In the genomic region with DNA sequence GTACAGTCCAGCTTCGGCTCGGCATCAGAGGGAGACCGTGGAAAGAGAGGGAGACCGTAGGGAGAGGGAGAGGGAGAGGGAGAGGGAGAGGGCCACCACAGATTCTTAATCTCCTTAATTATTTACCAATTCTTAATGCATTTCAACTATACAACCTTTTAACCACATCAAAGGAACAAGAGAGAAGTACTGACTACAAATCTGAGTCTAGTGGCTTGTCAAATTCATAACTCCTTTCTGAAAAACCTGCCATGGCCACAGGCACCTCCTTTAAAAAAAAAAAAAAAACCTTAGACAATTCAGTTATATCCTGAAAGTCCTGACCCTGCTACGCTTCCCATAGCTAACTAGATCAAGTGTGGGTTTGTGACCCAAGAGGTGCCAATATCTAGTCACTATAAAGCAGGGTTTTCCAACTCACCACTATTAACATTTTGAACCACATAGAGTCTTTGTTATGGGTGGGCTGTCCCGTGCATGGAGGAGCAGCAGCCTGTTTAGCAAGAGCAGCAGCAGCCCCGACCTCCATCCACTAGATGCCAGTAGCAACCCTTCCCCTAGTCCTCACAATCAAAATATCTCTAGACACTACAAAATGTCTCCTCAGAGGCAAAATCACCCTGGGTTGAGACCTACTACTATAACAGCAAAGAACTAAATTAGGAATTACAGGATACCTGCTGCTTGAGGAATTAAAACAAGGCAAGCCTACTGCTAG, we compare ENCODE assay signal across 18 cellular contexts. TPM values are rescaled to one million over a fixed set of nuclear protein-coding genes. Genes with fewer than 3 reads are reported as not detected.
DNase-seq lines count a peak whose midpoint lies in the region; ATAC-seq and TF ChIP-seq lines count a peak whose summit lies in the region.
"Had no signal": no experiment of that assay in that cellular context is flagged by ENCODE, and none has a peak within 500 bp of the region (broad histone marks: within the 10 kb centered on the region; RNA-seq: fewer than 3 reads in every experiment).

No MANE protein-coding gene starts in this region.

- H3K36me3 ChIP-seq in PC-3 (ENCODE audit: low read depth, low read length), result no peaks in the 10 kb centered on the region
- H3K36me3 ChIP-seq: ovary, upper lobe of right lung had no signal

- no peaks in the 10 kb centered on the region for H3K9me3 Mint-ChIP-seq in CD4-positive, alpha-beta T cell
- no peaks in the 10 kb centered on the region for H3K9me3 Mint-ChIP-seq in effector memory CD8-positive, alpha-beta T cell
- no peaks in the 10 kb centered on the region for H3K9me3 Mint-ChIP-seq in activated CD8-positive, alpha-beta memory T cell treated with anti-CD3 and anti-CD28 coated beads, Interleukin-2, amount 10 ng/mL, durations not matched to agents 7 days and 5 days (ENCODE audit: low read depth)

- no peak overlapping the region for H3K4me3 ChIP-seq in PC-3 (ENCODE audit: low read length)
- H3K4me3 ChIP-seq: hepatocyte, ovary, PC-9, upper lobe of right lung had no signal

- no peaks in the 10 kb centered on the region for H4K20me1 ChIP-seq in PC-3 (ENCODE audit: low read length)

- H3K9ac ChIP-seq in PC-3 (ENCODE audit: low read length), result no peak overlapping the region

- peaks cover 76% of the 10 kb centered on the region for H3K79me2 ChIP-seq in PC-3 (ENCODE audit: low read length)

- ATAC-seq in CD4-positive, alpha-beta T cell (ENCODE audit: poor library complexity), result peak; percentile 43
- ATAC-seq in GM18907 (IDR thresholded peaks at IDR 0.05; ENCODE audit: unreplicated experiment) (peak; percentile 65), PC-3 (no peak)
- ATAC-seq in effector memory CD8-positive, alpha-beta T cell (replicated peaks), result peak; percentile 70
- ATAC-seq in activated CD8-positive, alpha-beta memory T cell treated with anti-CD3 and anti-CD28 coated beads, Interleukin-2, amount 10 ng/mL, durations not matched to agents 7 days and 5 days, result no peak
- ATAC-seq: upper lobe of right lung had no signal

- H3K27ac ChIP-seq in CD4-positive, alpha-beta T cell (ENCODE audit: low read depth, low read length), result no peak overlapping the region
- no peak overlapping the region for H3K27ac ChIP-seq in PC-3 (ENCODE audit: low read length)
- H3K27ac ChIP-seq: hepatocyte, ovary, PC-9, upper lobe of right lung had no signal

- no peak for TF ChIP-seq CTCF in CD4-positive, alpha-beta T cell (IDR thresholded peaks at IDR 0.05)
- peak; percentile 43; the same call in 1 of the 2 replicates for TF ChIP-seq CTCF in PC-3 (conservative IDR thresholded peaks at IDR 0.05; ENCODE audit: low read depth, low read length)

- peaks cover 12% of the 10 kb centered on the region for H3K4me1 ChIP-seq in PC-3 (ENCODE audit: insufficient read depth, low read length)

- no peak overlapping the region for H2AFZ ChIP-seq in PC-3 (ENCODE audit: low read length)
- H2AFZ ChIP-seq: hepatocyte, PC-9 had no signal

- peaks cover 33% of the 10 kb centered on the region for H3K36me3 Mint-ChIP-seq in CD4-positive, alpha-beta T cell (ENCODE audit: low read depth)
- H3K36me3 Mint-ChIP-seq in effector memory CD8-positive, alpha-beta T cell (ENCODE audit: insufficient read depth), result peaks cover 15% of the 10 kb centered on the region
- H3K36me3 Mint-ChIP-seq in activated CD8-positive, alpha-beta memory T cell treated with anti-CD3 and anti-CD28 coated beads, Interleukin-2, amount 10 ng/mL, durations not matched to agents 7 days and 5 days, result peaks cover 29% of the 10 kb centered on the region

- no peaks in the 10 kb centered on the region for H3K27me3 ChIP-seq in CD4-positive, alpha-beta T cell (ENCODE audit: control insufficient read depth, insufficient read depth, low read length)
- H3K27me3 ChIP-seq in PC-3 (ENCODE audit: low read length), result no peaks in the 10 kb centered on the region
- H3K27me3 ChIP-seq: hepatocyte, ovary, upper lobe of right lung had no signal

- no peaks in the 10 kb centered on the region for H3K9me2 ChIP-seq in PC-3 (replicated peaks; ENCODE audit: low read length)

- BruUV-seq in PC-3 (replicated peaks; lab: Mats Ljungman, UMichigan), result no TSS peak

- CTCF ChIA-PET in CD4-positive, alpha-beta T cell (lab: Charles Lee), result no interaction called here
- CTCF ChIA-PET in PC-3 (lab: Charles Lee), result no interaction called here
- CTCF ChIA-PET in activated CD8-positive, alpha-beta memory T cell treated with anti-CD3 and anti-CD28 coated beads, Interleukin-2, amount 10 ng/mL, durations not matched to agents 7 days and 5 days (lab: Charles Lee), result no interaction called here

- H3K27ac Mint-ChIP-seq in CD4-positive, alpha-beta T cell, result peak overlapping the region; percentile 15
- peak overlapping the region in 1 of 2 donors; percentile 35 for H3K27ac Mint-ChIP-seq in effector memory CD8-positive, alpha-beta T cell
- H3K27ac Mint-ChIP-seq in activated CD8-positive, alpha-beta memory T cell treated with anti-CD3 and anti-CD28 coated beads, Interleukin-2, amount 10 ng/mL, durations not matched to agents 7 days and 5 days, result no peak overlapping the region

- no peaks in the 10 kb centered on the region for H3K27me3 Mint-ChIP-seq in CD4-positive, alpha-beta T cell
- H3K27me3 Mint-ChIP-seq in effector memory CD8-positive, alpha-beta T cell, result no peaks in the 10 kb centered on the region
- no peaks in the 10 kb centered on the region for H3K27me3 Mint-ChIP-seq in activated CD8-positive, alpha-beta memory T cell treated with anti-CD3 and anti-CD28 coated beads, Interleukin-2, amount 10 ng/mL, durations not matched to agents 7 days and 5 days

- no peaks in the 10 kb centered on the region for H3F3A ChIP-seq in PC-3 (ENCODE audit: low read length, unreplicated experiment)

- no peak overlapping the region for H3K4me2 ChIP-seq in PC-3 (ENCODE audit: low read length)
- H3K4me2 ChIP-seq: hepatocyte, PC-9 had no signal

- H3K4me3 Mint-ChIP-seq in CD4-positive, alpha-beta T cell, result no peak overlapping the region
- H3K4me3 Mint-ChIP-seq in effector memory CD8-positive, alpha-beta T cell, result no peak overlapping the region
- H3K4me3 Mint-ChIP-seq in activated CD8-positive, alpha-beta memory T cell treated with anti-CD3 and anti-CD28 coated beads, Interleukin-2, amount 10 ng/mL, durations not matched to agents 7 days and 5 days, result no peak overlapping the region

- H3K4me1 Mint-ChIP-seq in CD4-positive, alpha-beta T cell (ENCODE audit: low read depth), result peaks cover 42% of the 10 kb centered on the region
- peaks cover 21 to 44% of the 10 kb centered on the region in 2 donors for H3K4me1 Mint-ChIP-seq in effector memory CD8-positive, alpha-beta T cell (ENCODE audit: low read depth in 2 of 2)
- H3K4me1 Mint-ChIP-seq in activated CD8-positive, alpha-beta memory T cell treated with anti-CD3 and anti-CD28 coated beads, Interleukin-2, amount 10 ng/mL, durations not matched to agents 7 days and 5 days, result peaks cover 22% of the 10 kb centered on the region

- H3K9me3 ChIP-seq in CD4-positive, alpha-beta T cell (ENCODE audit: control insufficient read depth, low read length), result no peaks in the 10 kb centered on the region
- no peaks in the 10 kb centered on the region for H3K9me3 ChIP-seq in PC-3 (ENCODE audit: low read length)
- H3K9me3 ChIP-seq: ovary, upper lobe of right lung had no signal

- POLR2A ChIA-PET in CD4-positive, alpha-beta T cell (lab: Charles Lee), result interaction anchor here (1.0 kb wide), 1 partner anchor 9 kb away, joined by 3 read pairs; no protein-coding TSS in a partner anchor
- POLR2A ChIA-PET in PC-3 (lab: Charles Lee; ENCODE audit: unreplicated experiment), result no interaction called here

- DNase-seq in CD4-positive, alpha-beta T cell, result no peak
- DNase-seq in PC-3 (no peak), RPMI8226 (no peak), cerebellar cortex (ENCODE audit: low spot score) (no peak)
- DNase-seq in effector memory CD8-positive, alpha-beta T cell, result no peak
- DNase-seq in activated CD8-positive, alpha-beta memory T cell treated with anti-CD3 and anti-CD28 coated beads, Interleukin-2, amount 10 ng/mL, durations not matched to agents 7 days and 5 days, result no peak
- DNase-seq: activated CD4-positive, CD25-positive, alpha-beta regulatory T cell; activated CD8-positive, alpha-beta memory T cell treated with anti-CD3 and anti-CD28 coated beads, Interleukin-2, amount 50 U/mL, for 48 hours; amniotic stem cell; DMS53; NCI-H1694 treated with DMSO at 0.1 percent for 48 hours; ovary; PC-9; small intestine; stimulated activated naive CD4-positive, alpha-beta T cell; upper lobe of right lung had no signal

- intact Hi-C loops in CD4-positive, alpha-beta T cell (cut with DNase I, micrococcal nuclease), result no loop called here
- intact Hi-C loops in PC-3 (cut with micrococcal nuclease), result loop anchor here (10.0 kb wide), 1 partner anchor 399 kb away; no protein-coding TSS in a partner anchor

RNA-seq across cellular contexts. Expression of gene ESCO1, which starts 6.8 kb away (rescaled TPM):
- 10 to 100 TPM; 31.7 to 32.8 TPM for total RNA-seq in CD4-positive, alpha-beta T cell
- 17.0 and 17.5 TPM in 2 replicates for total RNA-seq in PC-3 (2014; rRNA removed)
- 10 to 100 TPM; 19.2 to 21.1 TPM for total RNA-seq in activated CD8-positive, alpha-beta memory T cell treated with anti-CD3 and anti-CD28 coated beads, Interleukin-2, amount 10 ng/mL, durations not matched to agents 7 days and 5 days

RNA-seq across cellular contexts. Expression of gene SNRPD1, which starts 18.4 kb away (rescaled TPM):
- 10 to 100 TPM; 35.7 to 38.9 TPM for total RNA-seq in CD4-positive, alpha-beta T cell
- total RNA-seq in PC-3 (2014; rRNA removed), result 73.2 and 82.2 TPM in 2 replicates
- 100 to 1,000 TPM; 110 to 114 TPM for total RNA-seq in activated CD8-positive, alpha-beta memory T cell treated with anti-CD3 and anti-CD28 coated beads, Interleukin-2, amount 10 ng/mL, durations not matched to agents 7 days and 5 days

Comparison
In these comparisons a context has a peak if more than half of its experiments do, and no peak if none do; other contexts are left out.
1. ATAC-seq: peak in CD4-positive, alpha-beta T cell (single experiment), GM18907 (single experiment) and effector memory CD8-positive, alpha-beta T cell (single experiment); none in PC-3 (single experiment) and activated CD8-positive, alpha-beta memory T cell treated with anti-CD3 and anti-CD28 coated beads, Interleukin-2, amount 10 ng/mL, durations not matched to agents 7 days and 5 days (single experiment).